In genomic region chr9:27460225-27461023, GRCh38 we compare ENCODE assay signal across 8 cellular contexts.
DNase-seq lines count a peak whose midpoint lies in the region; ATAC-seq and TF ChIP-seq lines count a peak whose summit lies in the region.

No MANE protein-coding gene starts in this region.

- no peaks in the 10 kb centered on the region for H3K79me2 ChIP-seq in OCI-LY7 (ENCODE audit: insufficient read depth, low read depth, low read length)

- no peak overlapping the region for H2AFZ ChIP-seq in OCI-LY7 (ENCODE audit: low read length)

- no peak overlapping the region for H3K4me3 Mint-ChIP-seq in activated T-helper 2 cell treated with anti-CD3 and anti-CD28 coated beads, Interferon-gamma antibody, Interleukin-2, Interleukin-4, amounts not matched to agents 10 μg/mL and 5 μg/mL and 100 μg/mL, durations not matched to agents 14 hours and 24 hours and 36 hours (ENCODE audit: low read depth)

- H3K27ac Mint-ChIP-seq in activated T-helper 2 cell treated with anti-CD3 and anti-CD28 coated beads, Interferon-gamma antibody, Interleukin-2, Interleukin-4, amounts not matched to agents 10 μg/mL and 5 μg/mL and 100 μg/mL, durations not matched to agents 14 hours and 24 hours and 36 hours: no peak overlapping the region

- no peak for TF ChIP-seq CTCF in OCI-LY7 (conservative IDR thresholded peaks at IDR 0.05; ENCODE audit: low read length)

- intact Hi-C loops in OCI-LY7 (cut with micrococcal nuclease; ENCODE audit: unreplicated experiment): no loop called here
- intact Hi-C loops in activated T-helper 2 cell treated with anti-CD3 and anti-CD28 coated beads, Interferon-gamma antibody, Interleukin-2, Interleukin-4, amounts not matched to agents 10 μg/mL and 5 μg/mL and 100 μg/mL, durations not matched to agents 14 hours and 24 hours and 36 hours (cut with micrococcal nuclease): loop anchor here (5.0 kb wide), 1 partner anchor 52 kb away; no protein-coding TSS in a partner anchor
- intact Hi-C loops in posterior cingulate gyrus (cut with DNase I): no loop called here

- CTCF ChIA-PET in OCI-LY7 (lab: Charles Lee; ENCODE audit: unreplicated experiment): no interaction called here

- BruUV-seq in OCI-LY7 (replicated peaks; lab: Mats Ljungman, UMichigan): no TSS peak

- H4K20me1 ChIP-seq in OCI-LY7 (ENCODE audit: insufficient read depth, low read length): no peaks in the 10 kb centered on the region

- no peaks in the 10 kb centered on the region for H3K4me1 Mint-ChIP-seq in activated T-helper 2 cell treated with anti-CD3 and anti-CD28 coated beads, Interferon-gamma antibody, Interleukin-2, Interleukin-4, amounts not matched to agents 10 μg/mL and 5 μg/mL and 100 μg/mL, durations not matched to agents 14 hours and 24 hours and 36 hours (ENCODE audit: low read depth)

- H3K4me2 ChIP-seq in OCI-LY7 (ENCODE audit: low read length): no peak overlapping the region

- H3K36me3 ChIP-seq in OCI-LY7 (ENCODE audit: insufficient read depth, low read length): no peaks in the 10 kb centered on the region

- H3K36me3 Mint-ChIP-seq in activated T-helper 2 cell treated with anti-CD3 and anti-CD28 coated beads, Interferon-gamma antibody, Interleukin-2, Interleukin-4, amounts not matched to agents 10 μg/mL and 5 μg/mL and 100 μg/mL, durations not matched to agents 14 hours and 24 hours and 36 hours (ENCODE audit: low read depth): no peaks in the 10 kb centered on the region

- H3K4me1 ChIP-seq in OCI-LY7 (ENCODE audit: insufficient read depth, low read length, poor library complexity, severe bottlenecking): no peaks in the 10 kb centered on the region

- no peak overlapping the region for H3K27ac ChIP-seq in OCI-LY7 (ENCODE audit: low read depth, low read length, poor library complexity, severe bottlenecking)

- no peaks in the 10 kb centered on the region for H3K9me3 Mint-ChIP-seq in activated T-helper 2 cell treated with anti-CD3 and anti-CD28 coated beads, Interferon-gamma antibody, Interleukin-2, Interleukin-4, amounts not matched to agents 10 μg/mL and 5 μg/mL and 100 μg/mL, durations not matched to agents 14 hours and 24 hours and 36 hours

- H3K9me2 ChIP-seq in OCI-LY7 (ENCODE audit: insufficient read depth, low read length): no peaks in the 10 kb centered on the region

- ATAC-seq in GM18873 (IDR thresholded peaks at IDR 0.05; ENCODE audit: low FRiP score, unreplicated experiment) (peak; percentile 85), HG02870 (IDR thresholded peaks at IDR 0.05; ENCODE audit: unreplicated experiment) (peak; percentile 95)

- no peaks in the 10 kb centered on the region for H3K9me3 ChIP-seq in OCI-LY7 (ENCODE audit: low read length)

- DNase-seq in OCI-LY7 (ENCODE audit: low spot score): peak; percentile 1
- peak; percentile 23 for DNase-seq in iris pigment epithelial cell (ENCODE audit: low read depth)
- DNase-seq in activated T-helper 2 cell treated with anti-CD3 and anti-CD28 coated beads, Interferon-gamma antibody, Interleukin-2, Interleukin-4, amounts not matched to agents 10 μg/mL and 5 μg/mL and 100 μg/mL, durations not matched to agents 14 hours and 24 hours and 36 hours (ENCODE audit: low spot score): no peak
- no peak for DNase-seq in activated T-cell treated with anti-CD3 and anti-CD28 coated beads, Interleukin-2, amount 50 U/mL, for 48 hours
- no peak for DNase-seq in NCI-H2196 treated with DMSO at 0.1 percent for 48 hours (lab: John Stamatoyannopoulos, UW; ENCODE audit: unreplicated experiment)
- no peak for DNase-seq in posterior cingulate gyrus

- POLR2A ChIA-PET in OCI-LY7 (lab: Charles Lee): interaction anchor here (1.1 to 1.2 kb wide), 2 partner anchors 9 to 76 kb away, joined by 3 to 4 read pairs; no protein-coding TSS in a partner anchor

- no peaks in the 10 kb centered on the region for H3K27me3 Mint-ChIP-seq in activated T-helper 2 cell treated with anti-CD3 and anti-CD28 coated beads, Interferon-gamma antibody, Interleukin-2, Interleukin-4, amounts not matched to agents 10 μg/mL and 5 μg/mL and 100 μg/mL, durations not matched to agents 14 hours and 24 hours and 36 hours (ENCODE audit: low read depth)

- H3K4me3 ChIP-seq in OCI-LY7 (ENCODE audit: low read depth, low read length, poor library complexity, severe bottlenecking): no peak overlapping the region

Comparison
In these comparisons a context has a peak if more than half of its experiments do, and no peak if none do; other contexts are left out.
1. DNase-seq: peak in OCI-LY7 (single experiment) and iris pigment epithelial cell (single experiment); none in activated T-helper 2 cell treated with anti-CD3 and anti-CD28 coated beads, Interferon-gamma antibody, Interleukin-2, Interleukin-4, amounts not matched to agents 10 μg/mL and 5 μg/mL and 100 μg/mL, durations not matched to agents 14 hours and 24 hours and 36 hours (single experiment), activated T-cell treated with anti-CD3 and anti-CD28 coated beads, Interleukin-2, amount 50 U/mL, for 48 hours (0 of 2), NCI-H2196 treated with DMSO at 0.1 percent for 48 hours (single experiment) and posterior cingulate gyrus (0 of 10).